In the genomic region with DNA sequence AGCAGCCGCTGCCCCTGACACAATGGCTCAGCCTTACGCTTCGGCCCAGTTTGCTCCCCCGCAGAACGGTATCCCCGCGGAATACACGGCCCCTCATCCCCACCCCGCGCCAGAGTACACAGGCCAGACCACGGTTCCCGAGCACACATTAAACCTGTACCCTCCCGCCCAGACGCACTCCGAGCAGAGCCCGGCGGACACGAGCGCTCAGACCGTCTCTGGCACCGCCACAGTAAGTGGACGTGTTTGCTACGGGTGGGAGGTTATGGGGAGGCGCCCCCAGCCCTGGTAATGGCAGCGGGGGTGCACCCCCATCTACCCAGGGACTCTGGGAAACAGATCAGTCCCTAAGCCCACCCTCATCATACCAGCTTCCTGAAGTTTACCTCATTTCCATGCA, we compare ENCODE assay signal across 27 cellular contexts.
"Had no signal": no experiment of that assay in that cellular context is flagged by ENCODE, and none has a peak within 500 bp of the region (broad histone marks: within the 10 kb centered on the region; RNA-seq: fewer than 3 reads in every experiment).

No MANE protein-coding gene starts in this region.

- H3K27me3 ChIP-seq: dorsolateral prefrontal cortex, esophagus squamous epithelium, gastrocnemius medialis, hepatocyte had no signal

- H3K36me3 ChIP-seq: esophagus squamous epithelium, lower lobe of right lung had no signal

- H3K27ac ChIP-seq: coronary artery, epithelial cell of prostate, esophagus squamous epithelium, gastrocnemius medialis, hepatocyte, left ventricle myocardium inferior, lower lobe of right lung had no signal

- H3K9me3 ChIP-seq: esophagus squamous epithelium, gastrocnemius medialis, lower lobe of right lung, mucosa of descending colon had no signal

- ATAC-seq: esophagus mucosa, gastrocnemius medialis, left colon, left lobe of liver, lower lobe of right lung, mucosa of descending colon had no signal

- H3K4me2 ChIP-seq: hepatocyte had no signal

- H3K79me2 ChIP-seq: hepatocyte had no signal

- DNase-seq: dermis blood vessel endothelial cell; dorsolateral prefrontal cortex; effector CD4-positive, alpha-beta T cell; effector memory CD4-positive, alpha-beta T cell; erythroblast; esophagus squamous epithelium; foreskin fibroblast; foreskin melanocyte; gastrocnemius medialis; glutamatergic neuron; head of caudate nucleus; hypothalamus; immature natural killer cell; islet precursor cell; left colon; left ventricle myocardium inferior; lower lobe of right lung; mesenchymal stem cell; mucosa of descending colon; naive B cell had no signal

- H2AFZ ChIP-seq: hepatocyte had no signal

- H3K4me1 ChIP-seq: esophagus squamous epithelium, lower lobe of right lung had no signal

- FAIRE-seq: colon, endothelial cell of umbilical vein had no signal

- H3K4me3 ChIP-seq: coronary artery, dorsolateral prefrontal cortex, esophagus squamous epithelium, gastrocnemius medialis, hepatocyte, left ventricle myocardium inferior, lower lobe of right lung, mucosa of descending colon had no signal
